ENCODE assay signal across 20 cellular contexts in genomic region chr1:166869318-166870099, GRCh38. TPM values are rescaled to one million over a fixed set of nuclear protein-coding genes. Genes with fewer than 3 reads are reported as not detected.
DNase-seq lines count a peak whose midpoint lies in the region; ATAC-seq, FAIRE-seq and TF ChIP-seq lines count a peak whose summit lies in the region.
"Had no signal": no experiment of that assay in that cellular context is flagged by ENCODE, and none has a peak within 500 bp of the region (broad histone marks: within the 10 kb centered on the region; RNA-seq: fewer than 3 reads in every experiment).

No MANE protein-coding gene starts in this region.

- H3K4me3 ChIP-seq in neural progenitor cell, result no peak overlapping the region
- H3K4me3 ChIP-seq: coronary artery, heart left ventricle, PC-9, SJCRH30, transverse colon had no signal

- H3K9me3 ChIP-seq in T-helper 17 cell (ENCODE audit: control insufficient read depth, low read length, poor library complexity, severe bottlenecking) (no peaks in the 10 kb centered on the region), neural progenitor cell (ENCODE audit: low read depth) (no peaks in the 10 kb centered on the region)
- H3K9me3 ChIP-seq: heart left ventricle, neutrophil, SJCRH30, transverse colon had no signal

- no peaks in the 10 kb centered on the region for H3K27me3 Mint-ChIP-seq in activated naive CD4-positive, alpha-beta T cell treated with anti-CD3 and anti-CD28 coated beads, Interleukin-2, amount 10 ng/mL, durations not matched to agents 7 days and 5 days
- no peaks in the 10 kb centered on the region for H3K27me3 Mint-ChIP-seq in T-helper 17 cell
- H3K27me3 Mint-ChIP-seq in neural progenitor cell (ENCODE audit: insufficient read depth, low read depth), result peaks cover 5% of the 10 kb centered on the region
- H3K27me3 Mint-ChIP-seq: activated naive CD4-positive, alpha-beta T cell treated with anti-CD3 and anti-CD28 coated beads, Interleukin-2, amount 50 U/mL, for 24 hours; CD4-positive, alpha-beta T cell; stimulated activated memory B cell treated with anti-CD40 and anti-IgM and Interleukin-4, amounts not matched to agents 10 μg/mL and 1 μg/mL and 100 μg/mL, for 72 hours had no signal

- CTCF ChIA-PET in activated naive CD4-positive, alpha-beta T cell treated with anti-CD3 and anti-CD28 coated beads, Interleukin-2, amount 10 ng/mL, durations not matched to agents 7 days and 5 days (lab: Charles Lee), result interaction anchor here (0.7 to 1.0 kb wide), 4 partner anchors 31 to 1382 kb away, joined by 3 to 5 read pairs (median 3); partner anchors contain the start of gene POGK

- H3K4me3 Mint-ChIP-seq in activated naive CD4-positive, alpha-beta T cell treated with anti-CD3 and anti-CD28 coated beads, Interleukin-2, amount 10 ng/mL, durations not matched to agents 7 days and 5 days, result no peak overlapping the region
- no peak overlapping the region for H3K4me3 Mint-ChIP-seq in T-helper 17 cell
- H3K4me3 Mint-ChIP-seq in neural progenitor cell, result no peak overlapping the region
- H3K4me3 Mint-ChIP-seq: activated naive CD4-positive, alpha-beta T cell treated with anti-CD3 and anti-CD28 coated beads, Interleukin-2, amount 50 U/mL, for 24 hours; CD4-positive, alpha-beta T cell; stimulated activated memory B cell treated with anti-CD40 and anti-IgM and Interleukin-4, amounts not matched to agents 10 μg/mL and 1 μg/mL and 100 μg/mL, for 72 hours; T-helper 2 cell treated with Interferon-gamma antibody and Interleukin-4, amounts not matched to agents 5 μg/mL and 100 μg/mL, for 36 hours had no signal

- H3K9ac ChIP-seq in neural progenitor cell, result no peak overlapping the region

- no peak for TF ChIP-seq POLR2A in H54 (IDR thresholded peaks at IDR 0.05; ENCODE audit: low read depth, low read length)

- no peak overlapping the region for H2AFZ ChIP-seq in neural progenitor cell (replicated peaks)
- H2AFZ ChIP-seq: PC-9 had no signal

- peaks cover 28% of the 10 kb centered on the region for H3K36me3 Mint-ChIP-seq in activated naive CD4-positive, alpha-beta T cell treated with anti-CD3 and anti-CD28 coated beads, Interleukin-2, amount 10 ng/mL, durations not matched to agents 7 days and 5 days
- H3K36me3 Mint-ChIP-seq in T-helper 17 cell (ENCODE audit: low read depth), result peaks cover 2% of the 10 kb centered on the region
- peaks cover 41% of the 10 kb centered on the region for H3K36me3 Mint-ChIP-seq in neural progenitor cell

- ATAC-seq in GM21723 (IDR thresholded peaks at IDR 0.05; ENCODE audit: unreplicated experiment) (peak; percentile 50), T-helper 17 cell (no peak)
- ATAC-seq: stimulated activated memory B cell treated with anti-CD40 and anti-IgM and Interleukin-4, amounts not matched to agents 10 μg/mL and 1 μg/mL and 100 μg/mL, for 72 hours had no signal

- H3K79me2 ChIP-seq in neural progenitor cell (ENCODE audit: low read depth), result peaks cover 93% of the 10 kb centered on the region

- H3K4me2 ChIP-seq in neural progenitor cell, result no peak overlapping the region
- H3K4me2 ChIP-seq: PC-9 had no signal

- no peaks in the 10 kb centered on the region for H3K9me3 Mint-ChIP-seq in activated naive CD4-positive, alpha-beta T cell treated with anti-CD3 and anti-CD28 coated beads, Interleukin-2, amount 10 ng/mL, durations not matched to agents 7 days and 5 days
- no peaks in the 10 kb centered on the region for H3K9me3 Mint-ChIP-seq in neural progenitor cell
- H3K9me3 Mint-ChIP-seq: activated naive CD4-positive, alpha-beta T cell treated with anti-CD3 and anti-CD28 coated beads, Interleukin-2, amount 50 U/mL, for 24 hours; CD4-positive, alpha-beta T cell; stimulated activated memory B cell treated with anti-CD40 and anti-IgM and Interleukin-4, amounts not matched to agents 10 μg/mL and 1 μg/mL and 100 μg/mL, for 72 hours; T-helper 2 cell treated with Interferon-gamma antibody and Interleukin-4, amounts not matched to agents 5 μg/mL and 100 μg/mL, for 36 hours had no signal

- H3K27me3 ChIP-seq in neural progenitor cell, result no peaks in the 10 kb centered on the region
- H3K27me3 ChIP-seq: heart left ventricle, neutrophil, SJCRH30, transverse colon had no signal

- H4K20me1 ChIP-seq in neural progenitor cell (ENCODE audit: low read depth), result peaks cover 66% of the 10 kb centered on the region

- FAIRE-seq in H54 (lab: Jason Lieb, UNC), result no peak
- FAIRE-seq: endometrium had no signal

- peak overlapping the region; percentile 15 for H3K27ac Mint-ChIP-seq in activated naive CD4-positive, alpha-beta T cell treated with anti-CD3 and anti-CD28 coated beads, Interleukin-2, amount 10 ng/mL, durations not matched to agents 7 days and 5 days
- H3K27ac Mint-ChIP-seq in T-helper 17 cell (peak overlapping the region; percentile 14), neural progenitor cell (peak overlapping the region; percentile 34)
- H3K27ac Mint-ChIP-seq: activated naive CD4-positive, alpha-beta T cell treated with anti-CD3 and anti-CD28 coated beads, Interleukin-2, amount 50 U/mL, for 24 hours; CD4-positive, alpha-beta T cell; T-helper 2 cell treated with Interferon-gamma antibody and Interleukin-4, amounts not matched to agents 5 μg/mL and 100 μg/mL, for 36 hours had no signal

- no peak overlapping the region for H3K27ac ChIP-seq in neural progenitor cell
- H3K27ac ChIP-seq: coronary artery, heart left ventricle, neutrophil, PC-9, SJCRH30, transverse colon had no signal

- H3K4me1 ChIP-seq in neural progenitor cell, result peaks cover 4% of the 10 kb centered on the region
- H3K4me1 ChIP-seq: SJCRH30 had no signal

- H3K4me1 Mint-ChIP-seq in activated naive CD4-positive, alpha-beta T cell treated with anti-CD3 and anti-CD28 coated beads, Interleukin-2, amount 10 ng/mL, durations not matched to agents 7 days and 5 days, result peaks cover 42% of the 10 kb centered on the region
- H3K4me1 Mint-ChIP-seq in T-helper 17 cell (peaks cover 26% of the 10 kb centered on the region), neural progenitor cell (peaks cover 23% of the 10 kb centered on the region)

- no peaks in the 10 kb centered on the region for H3F3A ChIP-seq in neural progenitor cell (ENCODE audit: low read depth)

- H3K36me3 ChIP-seq in neural progenitor cell, result peaks cover 27% of the 10 kb centered on the region

- TF ChIP-seq CTCF in neural progenitor cell (IDR thresholded peaks at IDR 0.05), result no peak

- no peak for DNase-seq in activated naive CD4-positive, alpha-beta T cell treated with anti-CD3 and anti-CD28 coated beads, Interleukin-2, amount 10 ng/mL, durations not matched to agents 7 days and 5 days
- DNase-seq in activated naive CD4-positive, alpha-beta T cell treated with anti-CD3 and anti-CD28 coated beads, Interleukin-2, amount 50 U/mL, for 16 hours, result no peak
- no peak for DNase-seq in T-helper 17 cell
- no peak for DNase-seq in neural progenitor cell (ENCODE audit: low spot score)
- no peak for DNase-seq in H54 (ENCODE audit: insufficient read length, low spot score)
- DNase-seq in stimulated activated CD4-positive, alpha-beta T cell treated with anti-CD3 and anti-CD28 coated beads, Interleukin-15, amount 100 ng/mL, for 24 hours, result no peak
- no peak for DNase-seq in kidney tubule cell (ENCODE audit: low spot score)
- DNase-seq: CD4-positive, alpha-beta T cell; heart left ventricle; PC-9; retina; SJCRH30; transverse colon had no signal

RNA-seq across cellular contexts. Expression of gene TADA1, which starts 6.6 kb away (rescaled TPM):
- total RNA-seq in T-helper 17 cell, result 10 to 100 TPM; 12.0 to 13.1 TPM
- 38.3 and 54.4 TPM in 2 replicates for total RNA-seq in neural progenitor cell (ENCODE audit: low replicate concordance)

RNA-seq across cellular contexts. Expression of gene POGK, which starts 30.2 kb away (rescaled TPM):
- 10 to 100 TPM; 24.7 to 27.7 TPM for total RNA-seq in T-helper 17 cell
- 42.8 and 47.7 TPM in 2 replicates for total RNA-seq in neural progenitor cell (ENCODE audit: low replicate concordance)
